Comparison of ENCODE assay signal across 7 cellular contexts in genomic region chr12:54300732-54301427, GRCh38. TPM values are rescaled to one million over a fixed set of nuclear protein-coding genes. Genes with fewer than 3 reads are reported as not detected.
DNase-seq lines count a peak whose midpoint lies in the region; ATAC-seq and TF ChIP-seq lines count a peak whose summit lies in the region.

Gene NFE2, minus strand, starts transcription at chr12:54301015. Its CDS starts 5,767 bp downstream, at chr12:54295248.

- no peak for TF ChIP-seq CTCF in nephron progenitor cell (IDR thresholded peaks at IDR 0.05)

- POLR2A ChIA-PET in activated CD4-positive, alpha-beta memory T cell treated with anti-CD3 and anti-CD28 coated beads, Interleukin-2, amount 10 ng/mL, durations not matched to agents 7 days and 5 days (lab: Charles Lee) = interaction anchor here (0.6 to 3.0 kb wide), 7 partner anchors 8 to 58 kb away, joined by 3 to 12 read pairs (median 4); partner anchors contain the start of gene HNRNPA1

- H3K9me3 Mint-ChIP-seq in activated CD4-positive, alpha-beta memory T cell treated with anti-CD3 and anti-CD28 coated beads, Interleukin-2, amount 10 ng/mL, durations not matched to agents 7 days and 5 days = no peaks in the 10 kb centered on the region
- no peaks in the 10 kb centered on the region for H3K9me3 Mint-ChIP-seq in nephron progenitor cell

- H3K27me3 Mint-ChIP-seq in activated CD4-positive, alpha-beta memory T cell treated with anti-CD3 and anti-CD28 coated beads, Interleukin-2, amount 10 ng/mL, durations not matched to agents 7 days and 5 days = peaks cover 67% of the 10 kb centered on the region
- peaks cover 5% of the 10 kb centered on the region for H3K27me3 Mint-ChIP-seq in nephron progenitor cell (ENCODE audit: low read depth, poor library complexity)

- no peak within 1 kb of the TSS for H3K4me3 Mint-ChIP-seq in activated CD4-positive, alpha-beta memory T cell treated with anti-CD3 and anti-CD28 coated beads, Interleukin-2, amount 10 ng/mL, durations not matched to agents 7 days and 5 days
- peak within 1 kb of the TSS; percentile 81 for H3K4me3 Mint-ChIP-seq in nephron progenitor cell

- peak; percentile 87 for DNase-seq in GF-D8 (lab: John Stamatoyannopoulos, UW)
- peak; percentile 20 for DNase-seq in NCI-H128 (lab: John Stamatoyannopoulos, UW; ENCODE audit: unreplicated experiment)
- DNase-seq in activated CD4-positive, alpha-beta memory T cell treated with anti-CD3 and anti-CD28 coated beads, Interleukin-2, amount 10 ng/mL, durations not matched to agents 7 days and 5 days = peak; percentile 30
- DNase-seq in fibroblast of peridontal ligament (ENCODE audit: extremely low read depth) = peak; percentile 68
- DNase-seq in nephron progenitor cell = peak; percentile 87
- no peak for DNase-seq in cortex of kidney (lab: John Stamatoyannopoulos, UW)

- CTCF ChIA-PET in activated CD4-positive, alpha-beta memory T cell treated with anti-CD3 and anti-CD28 coated beads, Interleukin-2, amount 10 ng/mL, durations not matched to agents 7 days and 5 days (lab: Charles Lee) = interaction anchor here (0.6 to 2.5 kb wide), 10 partner anchors 12 to 606 kb away, joined by 3 to 16 read pairs (median 3); partner anchors contain the start of gene COPZ1

- peaks cover 36% of the 10 kb centered on the region for H3K4me1 Mint-ChIP-seq in activated CD4-positive, alpha-beta memory T cell treated with anti-CD3 and anti-CD28 coated beads, Interleukin-2, amount 10 ng/mL, durations not matched to agents 7 days and 5 days
- H3K4me1 Mint-ChIP-seq in nephron progenitor cell = peaks cover 74% of the 10 kb centered on the region

- no peak for ATAC-seq in HG03457 (IDR thresholded peaks at IDR 0.05; ENCODE audit: unreplicated experiment)

- H3K36me3 Mint-ChIP-seq in activated CD4-positive, alpha-beta memory T cell treated with anti-CD3 and anti-CD28 coated beads, Interleukin-2, amount 10 ng/mL, durations not matched to agents 7 days and 5 days (ENCODE audit: low read depth) = no peaks in the 10 kb centered on the region
- H3K36me3 Mint-ChIP-seq in nephron progenitor cell (ENCODE audit: low read depth) = no peaks in the 10 kb centered on the region

- H3K27ac Mint-ChIP-seq in activated CD4-positive, alpha-beta memory T cell treated with anti-CD3 and anti-CD28 coated beads, Interleukin-2, amount 10 ng/mL, durations not matched to agents 7 days and 5 days = no peak within 1 kb of the TSS
- H3K27ac Mint-ChIP-seq in nephron progenitor cell = peak within 1 kb of the TSS; percentile 81

RNA-seq across cellular contexts. Expression of gene NFE2, which starts in this region (rescaled TPM):
- under 1 TPM in 1 of 2 experiments, not detected in 1; 0.20 TPM for total RNA-seq in activated CD4-positive, alpha-beta memory T cell treated with anti-CD3 and anti-CD28 coated beads, Interleukin-2, amount 10 ng/mL, durations not matched to agents 7 days and 5 days

Comparison
In these comparisons a context has a peak if more than half of its experiments do, and no peak if none do; other contexts are left out.
1. Peak in DNase-seq in activated CD4-positive, alpha-beta memory T cell treated with anti-CD3 and anti-CD28 coated beads, Interleukin-2, amount 10 ng/mL, durations not matched to agents 7 days and 5 days; RNA of the gene not detected or under 1 TPM.